Comparison of ENCODE assay signal across 1 cellular context in the genomic region with DNA sequence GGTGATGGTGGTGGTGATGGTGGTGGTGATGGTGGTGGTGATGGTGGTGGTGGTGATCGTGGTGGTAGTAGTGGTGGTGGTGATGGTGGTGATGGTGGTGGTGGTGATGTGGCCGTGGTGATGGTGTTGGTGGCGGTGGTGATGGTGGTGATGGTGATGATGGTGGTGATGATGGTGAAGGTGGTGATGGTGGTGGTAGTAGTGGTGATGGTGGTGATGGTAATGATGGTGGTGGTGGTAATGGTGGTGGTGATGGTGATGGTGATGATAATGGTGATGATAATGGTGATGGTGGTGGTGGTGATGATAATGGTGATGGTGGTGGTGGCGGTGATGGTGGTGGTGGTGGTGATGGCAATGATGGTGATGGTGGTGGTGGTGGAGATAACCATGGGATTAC.
TF ChIP-seq lines count a peak whose summit lies in the region.

No MANE protein-coding gene starts in this region.

TF ChIP-seq in HepG2, 621 proteins besides CTCF, POLR2A, EP300 and RAD21:
- TF ChIP-seq ZKSCAN8 (CRISPR knock-in tag; IDR thresholded peaks at IDR 0.05; ENCODE audit: borderline replicate concordance) (no peak), CREB1 (IDR thresholded peaks at IDR 0.05) (peak; percentile 61; the same call in 1 of the 2 replicates), CREB1 (CRISPR knock-in tag; IDR thresholded peaks at IDR 0.05) (no peak), HNRNPK (IDR thresholded peaks at IDR 0.05; ENCODE audit: low read depth, low read length, poor library complexity, severe bottlenecking) (no peak), KIAA2018 (CRISPR knock-in tag; IDR thresholded peaks at IDR 0.05; ENCODE audit: borderline replicate concordance) (no peak), TOE1 (CRISPR knock-in tag; IDR thresholded peaks at IDR 0.05) (no peak), ZNF430 (CRISPR knock-in tag; IDR thresholded peaks at IDR 0.05) (no peak), ZNF484 (CRISPR knock-in tag; IDR thresholded peaks at IDR 0.05; ENCODE audit: borderline replicate concordance, low read depth) (no peak), DMAP1 (CRISPR knock-in tag; IDR thresholded peaks at IDR 0.05) (no peak)
